In genomic region chr1:208007938-208008342, GRCh38 we compare ENCODE assay signal across 15 cellular contexts.
A peak's percentile ranks its signal among the peaks of the same experiment; 100 is the strongest.
DNase-seq lines count a peak whose midpoint lies in the region; FAIRE-seq and TF ChIP-seq lines count a peak whose summit lies in the region.
"Had no signal": no experiment of that assay in that cellular context is flagged by ENCODE, and none has a peak within 500 bp of the region (broad histone marks: within the 10 kb centered on the region; RNA-seq: fewer than 3 reads in every experiment).

No MANE protein-coding gene starts in this region.

- H3K4me2 ChIP-seq in mammary epithelial cell (ENCODE audit: insufficient read depth, low read depth, low read length) (no peak overlapping the region), keratinocyte (ENCODE audit: control insufficient read depth, extremely low read depth, insufficient read depth, low read depth, low read length) (no peak overlapping the region)
- H3K4me2 ChIP-seq: KMS-11 had no signal

- H3K9ac ChIP-seq in mammary epithelial cell (ENCODE audit: insufficient read depth, low read length) (no peak overlapping the region), keratinocyte (ENCODE audit: control insufficient read depth, extremely low read depth, insufficient read depth, low read length) (no peak overlapping the region)
- H3K9ac ChIP-seq: KMS-11 had no signal

- peaks cover 32% of the 10 kb centered on the region for H3K4me1 ChIP-seq in ACC112 (ENCODE audit: control insufficient read depth, insufficient read depth, low read length, unreplicated experiment)
- H3K4me1 ChIP-seq in mammary epithelial cell (ENCODE audit: insufficient read depth, low read length) = peaks cover 10% of the 10 kb centered on the region
- H3K4me1 ChIP-seq in keratinocyte (ENCODE audit: control insufficient read depth, extremely low read depth, insufficient read depth, low read length) = no peaks in the 10 kb centered on the region
- H3K4me1 ChIP-seq in vagina = no peaks in the 10 kb centered on the region
- H3K4me1 ChIP-seq: thyroid gland had no signal

- BruUV-seq in mammary epithelial cell (replicated peaks; lab: Mats Ljungman, UMichigan) = no TSS peak

- H3K36me3 ChIP-seq in ACC112 (ENCODE audit: insufficient read depth, low read length) = no peaks in the 10 kb centered on the region
- no peaks in the 10 kb centered on the region for H3K36me3 ChIP-seq in mammary epithelial cell (ENCODE audit: insufficient read depth, low read length)
- no peaks in the 10 kb centered on the region for H3K36me3 ChIP-seq in keratinocyte (ENCODE audit: control insufficient read depth in 2 of 2, extremely low read depth in 1 of 2, insufficient read depth in 2 of 2, low read length in 2 of 2)
- H3K36me3 ChIP-seq in vagina = no peaks in the 10 kb centered on the region
- H3K36me3 ChIP-seq: left ventricle myocardium inferior, thyroid gland had no signal

- FAIRE-seq in HTR-8/SVneo (lab: Jason Lieb, UNC) (peak; percentile 36), keratinocyte (lab: Jason Lieb, UNC) (peak; percentile 43)
- FAIRE-seq: GM12878 had no signal

- H4K20me1 ChIP-seq in mammary epithelial cell (ENCODE audit: insufficient read depth, low read length) (no peaks in the 10 kb centered on the region), keratinocyte (ENCODE audit: control insufficient read depth, extremely low read depth, insufficient read depth, low read length) (no peaks in the 10 kb centered on the region)

- CTCF ChIA-PET in mammary epithelial cell (lab: Charles Lee; ENCODE audit: low non-redundant PET) = interaction anchor here (0.6 to 1.2 kb wide), 2 partner anchors 14 to 15 kb away, joined by 3 to 6 read pairs; no protein-coding TSS in a partner anchor

- H3K79me2 ChIP-seq in ACC112 (ENCODE audit: control insufficient read depth, insufficient read depth, low read length, unreplicated experiment) = no peaks in the 10 kb centered on the region
- no peaks in the 10 kb centered on the region for H3K79me2 ChIP-seq in mammary epithelial cell (ENCODE audit: insufficient read depth, low read length)
- H3K79me2 ChIP-seq in keratinocyte (ENCODE audit: control insufficient read depth, insufficient read depth, low read length) = no peaks in the 10 kb centered on the region

- no peaks in the 10 kb centered on the region for H3K9me1 ChIP-seq in keratinocyte (ENCODE audit: control insufficient read depth, extremely low read depth, insufficient read depth, low read length)

- no peak for TF ChIP-seq POLR2A in vagina (IDR thresholded peaks at IDR 0.05)

- no peaks in the 10 kb centered on the region for H3K9me3 ChIP-seq in mammary epithelial cell (replicated peaks; ENCODE audit: insufficient read depth, low read length)
- H3K9me3 ChIP-seq in keratinocyte (ENCODE audit: control insufficient read depth, low read depth, low read length) = no peaks in the 10 kb centered on the region
- H3K9me3 ChIP-seq in vagina = no peaks in the 10 kb centered on the region
- H3K9me3 ChIP-seq: left ventricle myocardium inferior, thyroid gland had no signal

- 75% methylated on average over 5 of the region's 5 CpGs for WGBS in mammary epithelial cell (ENCODE audit: low coverage, missing lambda C conversion rate)

- intact Hi-C loops in mammary epithelial cell (cut with micrococcal nuclease) (no loop called here), vagina (cut with DNase I) (no loop called here)

- dilution Hi-C loops in mammary epithelial cell (cut with HindIII; ENCODE audit: low sequenced_read_pairs) (no loop called here), keratinocyte (cut with MboI; ENCODE audit: extremely low pct_ligation_motif_present, low sequenced_read_pairs) (no loop called here)

- H3K27ac ChIP-seq in ACC112 (ENCODE audit: low read depth, low read length) (peak overlapping the region; percentile 90), mammary epithelial cell (ENCODE audit: insufficient read depth, low read depth, low read length) (no peak overlapping the region), keratinocyte (ENCODE audit: control insufficient read depth, insufficient read depth, low read length) (no peak overlapping the region), vagina (no peak overlapping the region)
- H3K27ac ChIP-seq: KMS-11, left ventricle myocardium inferior, thyroid gland had no signal

- H3K4me3 ChIP-seq in ACC112 (ENCODE audit: low read depth, low read length) (peak overlapping the region; percentile 59), mammary epithelial cell (replicated peaks in 1 of 3; ENCODE audit: insufficient read depth in 1 of 3, low read depth in 2 of 3, low read length in 3 of 3) (no peak overlapping the region), keratinocyte (ENCODE audit: control insufficient read depth in 2 of 3, extremely low read depth in 1 of 3, insufficient read depth in 2 of 3, low read depth in 1 of 3, low read length in 3 of 3) (no peak overlapping the region), vagina (no peak overlapping the region)
- H3K4me3 ChIP-seq: GM12878, left ventricle myocardium inferior, thyroid gland had no signal

- TF ChIP-seq CTCF in mammary epithelial cell (conservative IDR thresholded peaks at IDR 0.05 in 1 of 2, IDR thresholded peaks at IDR 0.05 in 1 of 2; ENCODE audit: extremely low read depth in 1 of 2, insufficient read depth in 1 of 2, low read depth in 1 of 2, low read length in 2 of 2) (no peak), keratinocyte (optimal IDR thresholded peaks at IDR 0.05 in 1 of 3, IDR thresholded peaks at IDR 0.05 in 1 of 3, conservative IDR thresholded peaks at IDR 0.05 in 1 of 3; ENCODE audit: extremely low read depth in 1 of 3, insufficient read depth in 2 of 3, low read length in 3 of 3) (no peak), vagina (IDR thresholded peaks at IDR 0.05) (no peak)

- in situ Hi-C loops in mammary epithelial cell (cut with MboI; ENCODE audit: low sequenced_read_pairs in 2 of 2) = no loop called here

- peak overlapping the region; percentile 64 for H2AFZ ChIP-seq in ACC112 (ENCODE audit: low read length, unreplicated experiment)
- no peak overlapping the region for H2AFZ ChIP-seq in mammary epithelial cell (ENCODE audit: low read depth, low read length)
- no peak overlapping the region for H2AFZ ChIP-seq in keratinocyte (ENCODE audit: control insufficient read depth, low read length)

- no peaks in the 10 kb centered on the region for H3K27me3 ChIP-seq in ACC112 (ENCODE audit: insufficient read depth, low read length)
- no peaks in the 10 kb centered on the region for H3K27me3 ChIP-seq in mammary epithelial cell (ENCODE audit: insufficient read depth, low read length)
- no peaks in the 10 kb centered on the region for H3K27me3 ChIP-seq in keratinocyte (ENCODE audit: control insufficient read depth, extremely low read depth, insufficient read depth, low read length)
- H3K27me3 ChIP-seq in vagina = no peaks in the 10 kb centered on the region
- H3K27me3 ChIP-seq: thyroid gland had no signal

- DNase-seq in HTR-8/SVneo (ENCODE audit: insufficient read length, low spot score) = peak; percentile 34
- DNase-seq in mammary epithelial cell = peak; percentile 77
- no peak for DNase-seq in keratinocyte (ENCODE audit: low read depth, low spot score)
- no peak for DNase-seq in cortex of kidney (lab: John Stamatoyannopoulos, UW)
- no peak for DNase-seq in NCI-H748 (lab: John Stamatoyannopoulos, UW; ENCODE audit: unreplicated experiment)
- DNase-seq in COR-L47 (lab: John Stamatoyannopoulos, UW) = no peak
- DNase-seq in vagina (ENCODE audit: extremely low spot score in 2 of 2) = no peak
- DNase-seq: DMS153; effector CD4-positive, alpha-beta T cell; left ventricle myocardium inferior; NCI-H2029; thyroid gland had no signal

Comparison
In these comparisons a context has a peak if more than half of its experiments do, and no peak if none do; other contexts are left out.
1. DNase-seq: peak in HTR-8/SVneo (single experiment) and mammary epithelial cell (single experiment); none in keratinocyte (single experiment), cortex of kidney (single experiment), NCI-H748 (single experiment), COR-L47 (single experiment) and vagina (0 of 2).